ENCODE assay signal across 16 cellular contexts in the genomic region with DNA sequence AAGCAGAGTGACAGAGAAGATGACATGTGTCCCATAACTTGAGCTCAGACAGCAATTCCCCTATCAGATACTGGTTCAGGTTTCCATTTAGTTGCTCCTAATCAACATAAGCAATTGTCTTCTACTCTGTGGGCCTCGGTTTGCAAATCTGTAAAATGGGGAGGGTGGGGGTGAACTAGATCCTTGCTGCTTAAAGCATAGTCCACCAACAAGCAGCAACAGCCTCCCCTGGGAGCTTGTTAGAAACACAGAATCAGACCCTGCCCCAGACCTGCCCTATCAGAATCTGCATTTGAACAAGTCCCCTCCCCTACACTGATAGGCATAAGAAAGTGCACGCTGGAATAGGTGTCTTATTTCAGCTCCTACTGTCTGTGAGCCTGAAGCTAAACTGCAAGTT.
"Had no signal": no experiment of that assay in that cellular context is flagged by ENCODE, and none has a peak within 500 bp of the region (broad histone marks: within the 10 kb centered on the region; RNA-seq: fewer than 3 reads in every experiment).

No MANE protein-coding gene starts in this region.

- H3K4me3 Mint-ChIP-seq: activated CD4-positive, alpha-beta T cell treated with anti-CD3 and anti-CD28 coated beads, Interleukin-2, amount 10 ng/mL, durations not matched to agents 7 days and 5 days; activated naive CD8-positive, alpha-beta T cell; activated T-cell treated with anti-CD3 and anti-CD28 coated beads, Interleukin-2, amount 50 U/mL, for 72 hours; immature natural killer cell; natural killer cell treated with Interleukin-12 subunit alpha and Interleukin-12 subunit beta and Interleukin-15 and Interleukin-18, amount 100 ng/mL, for 72 hours had no signal

- DNase-seq: activated CD4-positive, alpha-beta T cell treated with anti-CD3 and anti-CD28 coated beads, Interleukin-2, amount 10 ng/mL, durations not matched to agents 7 days and 5 days; activated CD4-positive, CD25-positive, alpha-beta regulatory T cell; activated CD8-positive, alpha-beta memory T cell treated with anti-CD3 and anti-CD28 coated beads, Interleukin-2, amount 50 U/mL, for 48 hours; activated gamma-delta T cell; activated T-cell treated with anti-CD3 and anti-CD28 coated beads, Interleukin-2, amount 50 U/mL, for 72 hours; amniotic stem cell; caudate nucleus; heart right ventricle; immature natural killer cell; nucleus accumbens; stimulated activated CD4-positive, alpha-beta T cell treated with anti-CD3 and anti-CD28 coated beads, Interleukin-12 subunit alpha, Interleukin-12 subunit beta, amount 100 ng/mL, for 4 hours; stimulated activated CD4-positive, alpha-beta T cell treated with anti-CD3 and anti-CD28 coated beads, Interleukin-2, amount 100 ng/mL, for 24 hours; T-helper 2 cell had no signal

- H3K27me3 ChIP-seq: gastroesophageal sphincter, heart right ventricle had no signal

- H3K4me1 Mint-ChIP-seq: activated CD4-positive, alpha-beta T cell treated with anti-CD3 and anti-CD28 coated beads, Interleukin-2, amount 10 ng/mL, durations not matched to agents 7 days and 5 days; immature natural killer cell had no signal

- H3K27me3 Mint-ChIP-seq: activated CD4-positive, alpha-beta T cell treated with anti-CD3 and anti-CD28 coated beads, Interleukin-2, amount 10 ng/mL, durations not matched to agents 7 days and 5 days; activated naive CD8-positive, alpha-beta T cell; natural killer cell treated with Interleukin-12 subunit alpha and Interleukin-12 subunit beta and Interleukin-15 and Interleukin-18, amount 100 ng/mL, for 72 hours had no signal

- H3K4me3 ChIP-seq: gastroesophageal sphincter, heart right ventricle had no signal

- H3K27ac ChIP-seq: gastroesophageal sphincter, heart right ventricle had no signal

- H3K9me3 ChIP-seq: gastroesophageal sphincter, heart right ventricle had no signal

- H3K36me3 Mint-ChIP-seq: activated naive CD8-positive, alpha-beta T cell; immature natural killer cell; natural killer cell treated with Interleukin-12 subunit alpha and Interleukin-12 subunit beta and Interleukin-15 and Interleukin-18, amount 100 ng/mL, for 72 hours had no signal

- H3K36me3 ChIP-seq: gastroesophageal sphincter, heart right ventricle had no signal

- H3K9me3 Mint-ChIP-seq: activated CD4-positive, alpha-beta T cell treated with anti-CD3 and anti-CD28 coated beads, Interleukin-2, amount 10 ng/mL, durations not matched to agents 7 days and 5 days; activated T-cell treated with anti-CD3 and anti-CD28 coated beads, Interleukin-2, amount 50 U/mL, for 72 hours; immature natural killer cell; natural killer cell treated with Interleukin-12 subunit alpha and Interleukin-12 subunit beta and Interleukin-15 and Interleukin-18, amount 100 ng/mL, for 72 hours had no signal

- ATAC-seq: activated T-cell treated with anti-CD3 and anti-CD28 coated beads, Interleukin-2, amount 50 U/mL, for 72 hours; gastroesophageal sphincter; heart right ventricle had no signal

- H3K27ac Mint-ChIP-seq: activated CD4-positive, alpha-beta T cell treated with anti-CD3 and anti-CD28 coated beads, Interleukin-2, amount 10 ng/mL, durations not matched to agents 7 days and 5 days; activated naive CD8-positive, alpha-beta T cell; activated T-cell treated with anti-CD3 and anti-CD28 coated beads, Interleukin-2, amount 50 U/mL, for 72 hours; immature natural killer cell; natural killer cell treated with Interleukin-12 subunit alpha and Interleukin-12 subunit beta and Interleukin-15 and Interleukin-18, amount 100 ng/mL, for 72 hours had no signal
